In the genomic region with DNA sequence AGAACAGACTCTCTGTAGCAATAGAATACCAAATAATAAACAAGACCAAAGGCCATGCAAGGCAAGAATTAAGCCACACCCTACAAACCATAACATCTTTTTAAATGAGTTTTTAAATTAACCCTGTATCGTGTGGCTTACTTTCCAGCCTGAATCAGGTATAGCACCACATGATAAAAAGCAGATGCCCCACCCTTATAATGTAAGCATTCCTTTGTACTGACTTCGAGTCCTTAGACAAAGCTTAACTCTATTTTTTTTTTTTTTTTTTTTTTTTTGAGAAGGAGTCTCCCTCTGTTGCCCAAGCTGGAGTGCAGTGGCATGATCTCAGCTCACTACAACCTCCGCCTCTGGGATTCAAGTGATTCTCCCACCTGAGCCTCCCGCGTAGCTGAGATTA, we compare ENCODE assay signal across 1 cellular context.
TF ChIP-seq lines count a peak whose summit lies in the region.

No MANE protein-coding gene starts in this region.

TF ChIP-seq in GM23338, 12 proteins besides CTCF, POLR2A, EP300 and RAD21:
- TF ChIP-seq, protein P1, sequence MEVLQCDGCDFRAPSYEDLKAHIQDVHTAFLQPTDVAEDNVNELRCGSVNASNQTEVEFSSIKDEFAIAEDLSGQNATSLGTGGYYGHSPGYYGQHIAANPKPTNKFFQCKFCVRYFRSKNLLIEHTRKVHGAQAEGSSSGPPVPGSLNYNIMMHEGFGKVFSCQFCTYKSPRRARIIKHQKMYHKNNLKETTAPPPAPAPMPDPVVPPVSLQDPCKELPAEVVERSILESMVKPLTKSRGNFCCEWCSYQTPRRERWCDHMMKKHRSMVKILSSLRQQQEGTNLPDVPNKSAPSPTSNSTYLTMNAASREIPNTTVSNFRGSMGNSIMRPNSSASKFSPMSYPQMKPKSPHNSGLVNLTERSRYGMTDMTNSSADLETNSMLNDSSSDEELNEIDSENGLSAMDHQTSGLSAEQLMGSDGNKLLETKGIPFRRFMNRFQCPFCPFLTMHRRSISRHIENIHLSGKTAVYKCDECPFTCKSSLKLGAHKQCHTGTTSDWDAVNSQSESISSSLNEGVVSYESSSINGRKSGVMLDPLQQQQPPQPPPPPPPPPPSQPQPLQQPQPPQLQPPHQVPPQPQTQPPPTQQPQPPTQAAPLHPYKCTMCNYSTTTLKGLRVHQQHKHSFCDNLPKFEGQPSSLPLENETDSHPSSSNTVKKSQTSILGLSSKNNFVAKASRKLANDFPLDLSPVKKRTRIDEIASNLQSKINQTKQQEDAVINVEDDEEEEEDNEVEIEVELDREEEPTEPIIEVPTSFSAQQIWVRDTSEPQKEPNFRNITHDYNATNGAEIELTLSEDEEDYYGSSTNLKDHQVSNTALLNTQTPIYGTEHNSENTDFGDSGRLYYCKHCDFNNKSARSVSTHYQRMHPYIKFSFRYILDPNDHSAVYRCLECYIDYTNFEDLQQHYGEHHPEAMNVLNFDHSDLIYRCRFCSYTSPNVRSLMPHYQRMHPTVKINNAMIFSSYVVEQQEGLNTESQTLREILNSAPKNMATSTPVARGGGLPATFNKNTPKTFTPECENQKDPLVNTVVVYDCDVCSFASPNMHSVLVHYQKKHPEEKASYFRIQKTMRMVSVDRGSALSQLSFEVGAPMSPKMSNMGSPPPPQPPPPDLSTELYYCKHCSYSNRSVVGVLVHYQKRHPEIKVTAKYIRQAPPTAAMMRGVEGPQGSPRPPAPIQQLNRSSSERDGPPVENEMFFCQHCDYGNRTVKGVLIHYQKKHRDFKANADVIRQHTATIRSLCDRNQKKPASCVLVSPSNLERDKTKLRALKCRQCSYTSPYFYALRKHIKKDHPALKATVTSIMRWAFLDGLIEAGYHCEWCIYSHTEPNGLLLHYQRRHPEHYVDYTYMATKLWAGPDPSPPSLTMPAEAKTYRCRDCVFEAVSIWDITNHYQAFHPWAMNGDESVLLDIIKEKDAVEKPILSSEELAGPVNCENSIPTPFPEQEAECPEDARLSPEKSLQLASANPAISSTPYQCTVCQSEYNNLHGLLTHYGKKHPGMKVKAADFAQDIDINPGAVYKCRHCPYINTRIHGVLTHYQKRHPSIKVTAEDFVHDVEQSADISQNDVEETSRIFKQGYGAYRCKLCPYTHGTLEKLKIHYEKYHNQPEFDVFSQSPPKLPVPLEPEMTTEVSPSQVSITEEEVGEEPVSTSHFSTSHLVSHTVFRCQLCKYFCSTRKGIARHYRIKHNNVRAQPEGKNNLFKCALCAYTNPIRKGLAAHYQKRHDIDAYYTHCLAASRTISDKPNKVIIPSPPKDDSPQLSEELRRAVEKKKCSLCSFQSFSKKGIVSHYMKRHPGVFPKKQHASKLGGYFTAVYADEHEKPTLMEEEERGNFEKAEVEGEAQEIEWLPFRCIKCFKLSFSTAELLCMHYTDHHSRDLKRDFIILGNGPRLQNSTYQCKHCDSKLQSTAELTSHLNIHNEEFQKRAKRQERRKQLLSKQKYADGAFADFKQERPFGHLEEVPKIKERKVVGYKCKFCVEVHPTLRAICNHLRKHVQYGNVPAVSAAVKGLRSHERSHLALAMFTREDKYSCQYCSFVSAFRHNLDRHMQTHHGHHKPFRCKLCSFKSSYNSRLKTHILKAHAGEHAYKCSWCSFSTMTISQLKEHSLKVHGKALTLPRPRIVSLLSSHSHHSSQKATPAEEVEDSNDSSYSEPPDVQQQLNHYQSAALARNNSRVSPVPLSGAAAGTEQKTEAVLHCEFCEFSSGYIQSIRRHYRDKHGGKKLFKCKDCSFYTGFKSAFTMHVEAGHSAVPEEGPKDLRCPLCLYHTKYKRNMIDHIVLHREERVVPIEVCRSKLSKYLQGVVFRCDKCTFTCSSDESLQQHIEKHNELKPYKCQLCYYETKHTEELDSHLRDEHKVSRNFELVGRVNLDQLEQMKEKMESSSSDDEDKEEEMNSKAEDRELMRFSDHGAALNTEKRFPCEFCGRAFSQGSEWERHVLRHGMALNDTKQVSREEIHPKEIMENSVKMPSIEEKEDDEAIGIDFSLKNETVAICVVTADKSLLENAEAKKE (CRISPR knock-in tag; IDR thresholded peaks at IDR 0.05), result no peak
TF ChIP-seq in GM23338: peak in this region for 0.
